30 cellular contexts compared by ENCODE assay signal in genomic region chr19:52442179-52442578, GRCh38. TPM values are rescaled to one million over a fixed set of nuclear protein-coding genes. Genes with fewer than 3 reads are reported as not detected.
"Had no signal": no experiment of that assay in that cellular context is flagged by ENCODE, and none has a peak within 500 bp of the region (broad histone marks: within the 10 kb centered on the region; RNA-seq: fewer than 3 reads in every experiment).

No MANE protein-coding gene starts in this region.

- H3K4me1 Mint-ChIP-seq: stimulated activated effector memory CD8-positive, alpha-beta T cell treated with anti-CD3 and anti-CD28 coated beads, Interleukin-12 subunit alpha, Interleukin-12 subunit beta, amount 100 ng/mL, for 72 hours; stimulated activated memory B cell treated with anti-CD40 and anti-IgM and Interleukin-4, amounts not matched to agents 10 μg/mL and 1 μg/mL and 100 μg/mL, for 72 hours; stimulated activated naive B cell treated with anti-CD40 and anti-IgM and Interleukin-4, amounts not matched to agents 10 μg/mL and 1 μg/mL and 100 μg/mL, for 72 hours; stimulated activated naive CD8-positive, alpha-beta T cell treated with anti-CD3 and anti-CD28 coated beads, Interleukin-15, amount 100 ng/mL, for 72 hours had no signal

- FAIRE-seq: urothelium cell line had no signal

- H3K36me3 ChIP-seq: suprapubic skin, thoracic aorta, thyroid gland, transverse colon, upper lobe of left lung, upper lobe of right lung, uterus had no signal

- H3K9me3 ChIP-seq: testis, thyroid gland had no signal

- DNase-seq: stimulated activated CD4-positive, alpha-beta T cell treated with anti-CD3 and anti-CD28 coated beads, Interleukin-2, amount 100 ng/mL, for 48 hours; stimulated activated CD4-positive, alpha-beta T cell treated with anti-CD3 and anti-CD28 coated beads, Interleukin-4, amount 100 ng/mL, for 1 hour; stimulated activated CD4-positive, alpha-beta T cell treated with anti-CD3 and anti-CD28 coated beads, Interleukin-4, amount 100 ng/mL, for 24 hours; stimulated activated CD4-positive, alpha-beta T cell treated with anti-CD3 and anti-CD28 coated beads, Interleukin-4, amount 100 ng/mL, for 4 hours; stimulated activated CD8-positive, alpha-beta memory T cell treated with anti-CD3 and anti-CD28 coated beads, Interleukin-4, amount 100 ng/mL, for 48 hours; stimulated activated naive B cell treated with anti-CD40 and anti-IgM and Interleukin-4, amounts not matched to agents 10 μg/mL and 1 μg/mL and 100 μg/mL, for 72 hours; stimulated activated naive CD4-positive, alpha-beta T cell; stimulated activated naive CD4-positive, alpha-beta T cell treated with Interleukin-2 at 50 U/mL for 16 hours; stimulated activated naive CD8-positive, alpha-beta T cell treated with anti-CD3 and anti-CD28 coated beads, Interleukin-15, amount 100 ng/mL, for 72 hours; stimulated activated naive CD8-positive, alpha-beta T cell treated with anti-CD3 and anti-CD28 coated beads, Interleukin-15, Interleukin-2, amounts not matched to agents 100 U/mL and 50 U/mL, for 24 hours; stomach; substantia nigra; testis; thyroid gland; tibial artery; transverse colon; trophoblast cell; upper lobe of left lung; upper lobe of right lung; uterus had no signal

- H3K36me3 Mint-ChIP-seq: stimulated activated effector memory CD8-positive, alpha-beta T cell treated with anti-CD3 and anti-CD28 coated beads, Interleukin-12 subunit alpha, Interleukin-12 subunit beta, amount 100 ng/mL, for 72 hours; type B pancreatic cell had no signal

- H3K27ac ChIP-seq: stomach, suprapubic skin, testis, thoracic aorta, thyroid gland, tibial artery, tibial nerve, transverse colon, upper lobe of left lung, upper lobe of right lung, uterus, vagina had no signal

- H3K27ac Mint-ChIP-seq: stimulated activated effector memory CD8-positive, alpha-beta T cell treated with anti-CD3 and anti-CD28 coated beads, Interleukin-12 subunit alpha, Interleukin-12 subunit beta, amount 100 ng/mL, for 72 hours; stimulated activated memory B cell treated with anti-CD40 and anti-IgM and Interleukin-4, amounts not matched to agents 10 μg/mL and 1 μg/mL and 100 μg/mL, for 72 hours; stimulated activated naive B cell treated with anti-CD40 and anti-IgM and Interleukin-4, amounts not matched to agents 10 μg/mL and 1 μg/mL and 100 μg/mL, for 72 hours; stimulated activated naive CD8-positive, alpha-beta T cell treated with anti-CD3 and anti-CD28 coated beads, Interleukin-15, amount 100 ng/mL, for 72 hours; stimulated activated naive CD8-positive, alpha-beta T cell treated with anti-CD3 and anti-CD28 coated beads, Interleukin-15, Interleukin-2, amounts not matched to agents 100 ng/mL and 50 ng/mL, for 24 hours; type B pancreatic cell had no signal

- H3K4me1 ChIP-seq: stomach, suprapubic skin, testis, thyroid gland, tibial artery, tibial nerve, transverse colon, upper lobe of left lung, upper lobe of right lung, uterus, vagina had no signal

- H3K27me3 Mint-ChIP-seq: stimulated activated memory B cell treated with anti-CD40 and anti-IgM and Interleukin-4, amounts not matched to agents 10 μg/mL and 1 μg/mL and 100 μg/mL, for 72 hours; stimulated activated naive CD8-positive, alpha-beta T cell treated with anti-CD3 and anti-CD28 coated beads, Interleukin-15, amount 100 ng/mL, for 72 hours; stimulated activated naive CD8-positive, alpha-beta T cell treated with anti-CD3 and anti-CD28 coated beads, Interleukin-15, Interleukin-2, amounts not matched to agents 100 ng/mL and 50 ng/mL, for 24 hours; type B pancreatic cell had no signal

- H3K4me3 Mint-ChIP-seq: stimulated activated effector memory CD8-positive, alpha-beta T cell treated with anti-CD3 and anti-CD28 coated beads, Interleukin-12 subunit alpha, Interleukin-12 subunit beta, amount 100 ng/mL, for 72 hours; stimulated activated memory B cell treated with anti-CD40 and anti-IgM and Interleukin-4, amounts not matched to agents 10 μg/mL and 1 μg/mL and 100 μg/mL, for 72 hours; stimulated activated naive B cell treated with anti-CD40 and anti-IgM and Interleukin-4, amounts not matched to agents 10 μg/mL and 1 μg/mL and 100 μg/mL, for 72 hours; stimulated activated naive CD8-positive, alpha-beta T cell treated with anti-CD3 and anti-CD28 coated beads, Interleukin-15, amount 100 ng/mL, for 72 hours; stimulated activated naive CD8-positive, alpha-beta T cell treated with anti-CD3 and anti-CD28 coated beads, Interleukin-15, Interleukin-2, amounts not matched to agents 100 ng/mL and 50 ng/mL, for 24 hours; type B pancreatic cell had no signal

- H3K4me3 ChIP-seq: stomach, suprapubic skin, testis, thoracic aorta, thyroid gland, tibial artery, tibial nerve, transverse colon, upper lobe of left lung, upper lobe of right lung, uterus, vagina had no signal

- ATAC-seq: stimulated activated effector memory CD8-positive, alpha-beta T cell treated with anti-CD3 and anti-CD28 coated beads, Interleukin-12 subunit alpha, Interleukin-12 subunit beta, amount 100 ng/mL, for 72 hours; stimulated activated memory B cell treated with anti-CD40 and anti-IgM and Interleukin-4, amounts not matched to agents 10 μg/mL and 1 μg/mL and 100 μg/mL, for 72 hours; stimulated activated naive B cell treated with anti-CD40 and anti-IgM and Interleukin-4, amounts not matched to agents 10 μg/mL and 1 μg/mL and 100 μg/mL, for 72 hours; stimulated activated naive CD8-positive, alpha-beta T cell treated with anti-CD3 and anti-CD28 coated beads, Interleukin-15, amount 100 ng/mL, for 72 hours; stimulated activated naive CD8-positive, alpha-beta T cell treated with anti-CD3 and anti-CD28 coated beads, Interleukin-15, Interleukin-2, amounts not matched to agents 100 U/mL and 50 U/mL, for 24 hours; upper lobe of right lung had no signal

- H3K27me3 ChIP-seq: stomach, suprapubic skin, testis, thyroid gland, tibial artery, tibial nerve, transverse colon, upper lobe of left lung, upper lobe of right lung, uterus, vagina had no signal

RNA-seq across cellular contexts. Expression of gene ZNF534, which starts 13.2 kb away (rescaled TPM):
- total RNA-seq: transverse colon, ureter, vagina had no signal
